Comparison of ENCODE assay signal across 8 cellular contexts in genomic region chr22:43060213-43060612, GRCh38. TPM values are rescaled to one million over a fixed set of nuclear protein-coding genes. Genes with fewer than 3 reads are reported as not detected.
DNase-seq lines count a peak whose midpoint lies in the region; ATAC-seq and TF ChIP-seq lines count a peak whose summit lies in the region.

No MANE protein-coding gene starts in this region.

- H3K9me3 ChIP-seq in cardiac muscle cell (ENCODE audit: low read depth) = no peaks in the 10 kb centered on the region
- no peaks in the 10 kb centered on the region for H3K9me3 ChIP-seq in Peyer's patch
- H3K9me3 ChIP-seq in body of pancreas = no peaks in the 10 kb centered on the region
- H3K9me3 ChIP-seq in mucosa of descending colon = no peaks in the 10 kb centered on the region
- H3K9me3 ChIP-seq in vagina = no peaks in the 10 kb centered on the region

- DNase-seq in cardiac muscle cell (ENCODE audit: low read depth in 1 of 2, low spot score in 1 of 2) (peak; percentile 26 to 46), left ventricle myocardium superior (no peak), Peyer's patch (peak in 2 of 3 donors; percentile 52 to 61), body of pancreas (peak in 3 of 4 donors; percentile 10 to 45 (median 42)), mucosa of descending colon (peak in 2 of 3 donors; percentile 37 to 63), NCI-H128 (lab: John Stamatoyannopoulos, UW; ENCODE audit: unreplicated experiment) (no peak), vagina (ENCODE audit: extremely low spot score in 2 of 2) (no peak)

- no peak overlapping the region for H3K4me3 ChIP-seq in cardiac muscle cell
- no peak overlapping the region for H3K4me3 ChIP-seq in Peyer's patch
- no peak overlapping the region for H3K4me3 ChIP-seq in body of pancreas
- no peak overlapping the region for H3K4me3 ChIP-seq in mucosa of descending colon
- H3K4me3 ChIP-seq in vagina = no peak overlapping the region

- TF ChIP-seq POLR2A in Peyer's patch (IDR thresholded peaks at IDR 0.05) = no peak
- no peak for TF ChIP-seq POLR2A in body of pancreas (IDR thresholded peaks at IDR 0.05)
- no peak for TF ChIP-seq POLR2A in vagina (IDR thresholded peaks at IDR 0.05)

- H3K27me3 ChIP-seq in cardiac muscle cell = no peaks in the 10 kb centered on the region
- H3K27me3 ChIP-seq in Peyer's patch = no peaks in the 10 kb centered on the region
- no peaks in the 10 kb centered on the region for H3K27me3 ChIP-seq in body of pancreas
- no peaks in the 10 kb centered on the region for H3K27me3 ChIP-seq in vagina

- H3K4me1 ChIP-seq in cardiac muscle cell (ENCODE audit: low read depth) (no peaks in the 10 kb centered on the region), Peyer's patch (no peaks in the 10 kb centered on the region), body of pancreas (no peaks in the 10 kb centered on the region), mucosa of descending colon (ENCODE audit: low read depth) (no peaks in the 10 kb centered on the region), vagina (no peaks in the 10 kb centered on the region)

- no peak overlapping the region for H3K27ac ChIP-seq in cardiac muscle cell
- no peak overlapping the region for H3K27ac ChIP-seq in Peyer's patch
- H3K27ac ChIP-seq in body of pancreas = no peak overlapping the region
- no peak overlapping the region for H3K27ac ChIP-seq in vagina

- TF ChIP-seq CTCF in cardiac muscle cell (IDR thresholded peaks at IDR 0.05; ENCODE audit: low read depth, low read length) (peak; percentile 67), Peyer's patch (IDR thresholded peaks at IDR 0.05) (peak in 4 of 6 experiments; percentile 23 to 57 (median 46)), body of pancreas (IDR thresholded peaks at IDR 0.05) (peak in 6 of 7 experiments; percentile 10 to 49 (median 41)), mucosa of descending colon (IDR thresholded peaks at IDR 0.05) (peak; percentile 55), vagina (IDR thresholded peaks at IDR 0.05) (peak in 1 of 3 experiments; percentile 26)

- H3K36me3 ChIP-seq in cardiac muscle cell (peaks cover 12% of the 10 kb centered on the region), Peyer's patch (peaks cover 0 to 10% (median 0%) of the 10 kb centered on the region in 3 donors), body of pancreas (replicated peaks in 1 of 2; ENCODE audit: insufficient read depth in 1 of 2, low read depth in 2 of 2) (no peaks in the 10 kb centered on the region), mucosa of descending colon (ENCODE audit: low read depth) (no peaks in the 10 kb centered on the region), vagina (peaks cover 0 to 14% of the 10 kb centered on the region in 2 donors)

- intact Hi-C loops in left ventricle myocardium superior (cut with micrococcal nuclease) = no loop called here
- intact Hi-C loops in body of pancreas (cut with DNase I) = no loop called here
- intact Hi-C loops in mucosa of descending colon (cut with DNase I, micrococcal nuclease) = no loop called here
- intact Hi-C loops in vagina (cut with DNase I) = no loop called here

- 55 to 64% methylated on average over 4 to 6 of the region's 6 CpGs for WGBS in body of pancreas, 2 donors

- no peak for ATAC-seq in left ventricle myocardium superior
- ATAC-seq in body of pancreas = no peak
- peak; percentile 83 for ATAC-seq in mucosa of descending colon
- ATAC-seq in GM18873 (IDR thresholded peaks at IDR 0.05; ENCODE audit: low FRiP score, unreplicated experiment) = no peak

RNA-seq across cellular contexts. Expression of gene TTLL1, which starts 29.0 kb away (rescaled TPM):
- total RNA-seq in cardiac muscle cell (29.9 and 38.2 TPM in 2 replicates), left ventricle myocardium superior (6.2 TPM), Peyer's patch (1 to 10 TPM; 1.7 to 5.0 (median 3.5) TPM), body of pancreas (1 to 10 TPM; 2.0 to 7.0 TPM), mucosa of descending colon (1 to 10 TPM; 2.0 to 5.7 (median 3.4) TPM), vagina (5.9 TPM)
- polyA plus RNA-seq in cardiac muscle cell = 33.0 and 42.3 TPM in 2 replicates

RNA-seq across cellular contexts. Expression of gene PACSIN2, which starts 45.3 kb away (rescaled TPM):
- total RNA-seq in cardiac muscle cell = 54.1 and 70.5 TPM in 2 replicates
- polyA plus RNA-seq in cardiac muscle cell = 67.7 and 85.5 TPM in 2 replicates
- total RNA-seq in left ventricle myocardium superior = 63.8 TPM
- 100 to 1,000 TPM in 3 of 4 donors, 10 to 100 TPM in 1; 58.0 to 149 (median 110) TPM for total RNA-seq in Peyer's patch
- total RNA-seq in body of pancreas = 100 to 1,000 TPM; 117 to 118 TPM
- total RNA-seq in mucosa of descending colon = 100 to 1,000 TPM; 132 to 184 (median 152) TPM
- total RNA-seq in vagina = 46.2 TPM

RNA-seq across cellular contexts. Expression of gene BIK, which starts 50.3 kb away (rescaled TPM):
- total RNA-seq in cardiac muscle cell (21.0 and 41.7 TPM in 2 replicates), left ventricle myocardium superior (not detected), Peyer's patch (10 to 100 TPM in 2 of 4 donors, 1 to 10 TPM in 1, not detected in 1; 7.4 to 16.5 (median 15.6) TPM), body of pancreas (10 to 100 TPM in 1 of 2 donors, 1 to 10 TPM in 1; 1.6 to 11.5 TPM), mucosa of descending colon (10 to 100 TPM in 2 of 3 donors, 1 to 10 TPM in 1; 8.4 to 28.3 (median 20.6) TPM), vagina (not detected)
- 34.6 and 65.4 TPM in 2 replicates for polyA plus RNA-seq in cardiac muscle cell

Comparison
In these comparisons a context has a peak if more than half of its experiments do, and no peak if none do; other contexts are left out.
1. DNase-seq: peak in cardiac muscle cell (2 of 2), Peyer's patch (2 of 3), body of pancreas (3 of 4) and mucosa of descending colon (2 of 3); none in left ventricle myocardium superior (single experiment), NCI-H128 (single experiment) and vagina (0 of 2).